8 cellular contexts compared by ENCODE assay signal in the genomic region with DNA sequence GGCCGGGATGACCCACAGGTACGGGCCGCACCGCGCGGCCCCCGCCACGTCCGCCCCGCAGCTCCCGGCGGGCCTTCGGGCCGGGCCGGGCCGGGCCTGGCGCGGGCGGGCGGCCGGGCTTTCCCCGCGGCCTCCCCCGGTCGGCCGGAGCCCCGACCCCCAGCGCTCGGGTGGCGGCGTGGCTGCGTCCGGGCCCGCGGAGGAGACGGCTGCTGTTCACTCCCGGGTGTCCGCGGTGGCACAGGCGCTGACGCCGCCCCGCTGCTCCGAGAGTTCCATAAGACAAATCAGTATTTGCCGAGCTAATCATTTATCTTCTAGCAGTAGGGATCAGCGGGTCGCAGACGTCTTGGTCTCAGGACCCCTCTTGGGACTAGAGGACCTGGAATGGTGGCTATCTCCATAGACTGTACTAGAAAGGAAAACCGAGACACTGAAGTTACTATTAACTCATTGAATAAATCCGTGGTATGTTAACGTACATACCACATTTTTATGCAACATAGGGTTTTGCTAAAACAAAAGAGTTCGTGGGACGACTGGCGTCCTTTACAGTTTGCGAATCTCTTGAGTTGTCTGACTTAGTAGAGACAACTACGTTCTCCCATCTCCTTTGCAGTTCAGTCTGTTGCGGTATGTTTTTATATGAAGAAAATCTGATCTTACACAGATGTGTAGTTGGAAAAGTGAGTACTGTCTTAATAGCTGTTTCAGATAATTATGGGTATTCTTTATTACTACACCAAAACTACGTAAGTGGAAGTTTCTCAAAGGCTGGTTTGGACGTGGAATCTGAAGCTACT. TPM values are rescaled to one million over a fixed set of nuclear protein-coding genes. Genes with fewer than 3 reads are reported as not detected.
DNase-seq lines count a peak whose midpoint lies in the region; ATAC-seq, FAIRE-seq and TF ChIP-seq lines count a peak whose summit lies in the region.

No MANE protein-coding gene starts in this region.

- peak; percentile 32 for ATAC-seq in GM21423 (IDR thresholded peaks at IDR 0.05; ENCODE audit: unreplicated experiment)

- H3K27me3 Mint-ChIP-seq in brain: no peaks in the 10 kb centered on the region

- peak overlapping the region; percentile 90 to 96 (median 95) for H3K4me3 Mint-ChIP-seq in brain

- H3K27ac ChIP-seq in small intestine (ENCODE audit: low read depth in 1 of 2, low read length in 1 of 2): peak overlapping the region; percentile 85 to 87

- H3K36me3 ChIP-seq in small intestine (ENCODE audit: control insufficient read depth in 2 of 2, insufficient read depth in 2 of 2, low read length in 2 of 2): no peaks in the 10 kb centered on the region

- no peaks in the 10 kb centered on the region for H3K9me3 ChIP-seq in small intestine (ENCODE audit: control insufficient read depth, low read depth)

- no peaks in the 10 kb centered on the region for H3K27me3 ChIP-seq in small intestine (ENCODE audit: control insufficient read depth in 2 of 2, insufficient read depth in 2 of 2, low read length in 2 of 2)

- H3K4me3 ChIP-seq in small intestine (ENCODE audit: low read depth in 1 of 2, low read length in 2 of 2): peak overlapping the region; percentile 67 to 93

- H3K4me1 ChIP-seq in small intestine (ENCODE audit: control insufficient read depth in 2 of 2, insufficient read depth in 1 of 2, low read depth in 1 of 2, low read length in 1 of 2): peaks cover 2% of the 10 kb centered on the region in 2 donors

- H3K4me1 Mint-ChIP-seq in brain: peaks cover 42% of the 10 kb centered on the region

- H3K27ac Mint-ChIP-seq in brain: peak overlapping the region; percentile 91 to 94 (median 93)

- H3K36me3 Mint-ChIP-seq in brain: peaks cover 9% of the 10 kb centered on the region

- H3K9me3 Mint-ChIP-seq in brain: no peaks in the 10 kb centered on the region

- DNase-seq in DMS79 (lab: John Stamatoyannopoulos, UW): peak; percentile 11
- DNase-seq in HS-5 (ENCODE audit: low read depth): peak; percentile 31
- peak; percentile 11 for DNase-seq in T follicular helper cell (ENCODE audit: low read depth)
- DNase-seq in inferior parietal cortex (ENCODE audit: extremely low spot score): peak; percentile 59
- peak; percentile 43 for DNase-seq in small intestine
- DNase-seq in NCI-H774 (lab: John Stamatoyannopoulos, UW): no peak

- no peak for TF ChIP-seq CTCF in brain (conservative IDR thresholded peaks at IDR 0.05)

- no peak for FAIRE-seq in small intestine (lab: Jason Lieb, UNC)

- 0 to 1% (median 1%) methylated on average over 37 to 59 of the region's 59 CpGs for WGBS in small intestine, 3 donors

RNA-seq across cellular contexts. Expression of gene LIMS1, which starts 0.5 kb away (rescaled TPM):
- polyA plus RNA-seq in brain (ENCODE audit: insufficient read depth, low read depth, low replicate concordance): 7.5 TPM
- polyA plus RNA-seq in small intestine: 10 to 100 TPM in 2 of 3 donors, 1 to 10 TPM in 1; 8.3 to 22.2 (median 21.3) TPM
